In genomic region chr12:55718020-55718419, GRCh38 we compare ENCODE assay signal across 6 cellular contexts. TPM values are rescaled to one million over a fixed set of nuclear protein-coding genes. Genes with fewer than 3 reads are reported as not detected.
A peak's percentile ranks its signal among the peaks of the same experiment; 100 is the strongest.
DNase-seq lines count a peak whose midpoint lies in the region; TF ChIP-seq lines count a peak whose summit lies in the region.

No MANE protein-coding gene starts in this region.

- H3K4me1 Mint-ChIP-seq in HFFc6 (ENCODE audit: low read depth): peaks cover 80% of the 10 kb centered on the region

- H3K27me3 Mint-ChIP-seq in HFFc6 (ENCODE audit: insufficient read depth): peaks cover 15% of the 10 kb centered on the region

- no peaks in the 10 kb centered on the region for H3K9me3 Mint-ChIP-seq in HFFc6

- in situ Hi-C loops in brain microvascular endothelial cell (cut with HindIII; ENCODE audit: low pct_ligation_motif_present, low sequenced_read_pairs): no loop called here

- TF ChIP-seq CTCF in HFFc6 (IDR thresholded peaks at IDR 0.05): no peak
- no peak for TF ChIP-seq CTCF in brain microvascular endothelial cell (IDR thresholded peaks at IDR 0.05; ENCODE audit: low read depth, low read length, missing control alignments)
- no peak for TF ChIP-seq CTCF in neutrophil (IDR thresholded peaks at IDR 0.05)
- no peak for TF ChIP-seq CTCF in GM10266 (IDR thresholded peaks at IDR 0.05; ENCODE audit: control insufficient read depth, insufficient read depth, low read depth, missing control alignments)

- H3K27ac Mint-ChIP-seq in HFFc6: peak overlapping the region; percentile 90

- H3K4me3 ChIP-seq in brain microvascular endothelial cell (ENCODE audit: low read depth, low read length): peak overlapping the region; percentile 1
- H3K4me3 ChIP-seq in neutrophil (ENCODE audit: low read depth in 1 of 2, low read length in 1 of 2): peak overlapping the region in 1 of 2 experiments; percentile 92

- peak overlapping the region; percentile 92 for H3K4me3 Mint-ChIP-seq in HFFc6

- H3K4me1 ChIP-seq in neutrophil (ENCODE audit: control insufficient read depth in 1 of 2, insufficient read depth in 1 of 2, low read depth in 1 of 2, low read length in 1 of 2): peaks cover 51 to 58% of the 10 kb centered on the region in 2 experiments

- H3K27me3 ChIP-seq in brain microvascular endothelial cell (replicated peaks) (no peaks in the 10 kb centered on the region), neutrophil (no peaks in the 10 kb centered on the region)

- no peak for DNase-seq in HFFc6
- no peak for DNase-seq in brain microvascular endothelial cell
- DNase-seq in NCI-H2227 treated with DMSO at 0.1 percent for 48 hours (lab: John Stamatoyannopoulos, UW): no peak
- DNase-seq in GM10266 (ENCODE audit: extremely low spot score): no peak
- no peak for DNase-seq in SW 1271 (lab: John Stamatoyannopoulos, UW)

- H3K27ac ChIP-seq in brain microvascular endothelial cell: peak overlapping the region; percentile 62
- H3K27ac ChIP-seq in neutrophil: peak overlapping the region; percentile 99

- H3K36me3 Mint-ChIP-seq in HFFc6 (ENCODE audit: low read depth): peaks cover under 1% of the 10 kb centered on the region

- H3K36me3 ChIP-seq in brain microvascular endothelial cell (replicated peaks) (peaks cover 4% of the 10 kb centered on the region), neutrophil (peaks cover 47% of the 10 kb centered on the region)

- H3K9me3 ChIP-seq in neutrophil: no peaks in the 10 kb centered on the region

RNA-seq across cellular contexts. Expression of gene RDH5, which starts 2.2 kb away (rescaled TPM):
- total RNA-seq in HFFc6 (2021; fragmentation: NEBNext Ultra II Directional; extraction: Animal tissue kit (Norgen Biotek cat#: 25700)): 10 to 100 TPM in 2 of 6 experiments, 1 to 10 TPM in 4; 6.6 to 13.2 (median 7.8) TPM

RNA-seq across cellular contexts. Expression of gene BLOC1S1, which starts 2.2 kb away (rescaled TPM):
- total RNA-seq in HFFc6 (2021; fragmentation: NEBNext Ultra II Directional; extraction: Animal tissue kit (Norgen Biotek cat#: 25700)): 100 to 1,000 TPM in 4 of 6 experiments, 10 to 100 TPM in 2; 87.4 to 113 (median 104) TPM

RNA-seq across cellular contexts. Expression of gene ITGA7, which starts 10.3 kb away (rescaled TPM):
- 1 to 10 TPM in 4 of 6 experiments, under 1 TPM in 2; 0.95 to 2.3 (median 1.2) TPM for total RNA-seq in HFFc6 (2021; fragmentation: NEBNext Ultra II Directional; extraction: Animal tissue kit (Norgen Biotek cat#: 25700))

RNA-seq across cellular contexts. Expression of gene CD63, which starts 10.8 kb away (rescaled TPM):
- 1,000 to 10,000 TPM; 1,860 to 2,483 (median 2,072) TPM for total RNA-seq in HFFc6 (2021; fragmentation: NEBNext Ultra II Directional; extraction: Animal tissue kit (Norgen Biotek cat#: 25700))

RNA-seq across cellular contexts. Expression of gene GDF11, which starts 24.9 kb away (rescaled TPM):
- 10 to 100 TPM; 15.8 to 25.9 (median 16.9) TPM for total RNA-seq in HFFc6 (2021; fragmentation: NEBNext Ultra II Directional; extraction: Animal tissue kit (Norgen Biotek cat#: 25700))
